Comparison of ENCODE assay signal across 25 cellular contexts in genomic region chr17:35210741-35211140, GRCh38. TPM values are rescaled to one million over a fixed set of nuclear protein-coding genes. Genes with fewer than 3 reads are reported as not detected.
DNase-seq lines count a peak whose midpoint lies in the region; ATAC-seq and TF ChIP-seq lines count a peak whose summit lies in the region.
"Had no signal": no experiment of that assay in that cellular context is flagged by ENCODE, and none has a peak within 500 bp of the region (broad histone marks: within the 10 kb centered on the region; RNA-seq: fewer than 3 reads in every experiment).

No MANE protein-coding gene starts in this region.

- WGBS in stomach, 5 donors = 89 to 93% (median 90%) methylated on average over 7 of the region's 7 CpGs

- intact Hi-C loops in stomach (cut with DNase I; ENCODE audit: low total_unique reads) = no loop called here

- no peak overlapping the region for H3K4me3 ChIP-seq in stomach
- H3K4me3 ChIP-seq: GM12878, HAP-1, MG63 had no signal

- H3K36me3 Mint-ChIP-seq in activated CD8-positive, alpha-beta T cell treated with anti-CD3 and anti-CD28 coated beads, Interleukin-2, amount 10 ng/mL, durations not matched to agents 7 days and 5 days (ENCODE audit: low read depth) = peaks cover 27% of the 10 kb centered on the region

- H3K9me3 ChIP-seq in stomach = no peaks in the 10 kb centered on the region
- H3K9me3 ChIP-seq: HAP-1, MG63 had no signal

- peaks cover 64% of the 10 kb centered on the region for H3K4me1 Mint-ChIP-seq in activated CD8-positive, alpha-beta T cell treated with anti-CD3 and anti-CD28 coated beads, Interleukin-2, amount 10 ng/mL, durations not matched to agents 7 days and 5 days (ENCODE audit: low read depth)

- CTCF ChIA-PET in activated CD8-positive, alpha-beta T cell treated with anti-CD3 and anti-CD28 coated beads, Interleukin-2, amount 10 ng/mL, durations not matched to agents 7 days and 5 days (lab: Charles Lee) = interaction anchor here (0.6 to 1.4 kb wide), 3 partner anchors 31 to 289 kb away, joined by 3 to 6 read pairs (median 4); no protein-coding TSS in a partner anchor

- no peak for TF ChIP-seq EP300 in stomach (IDR thresholded peaks at IDR 0.05)

- no peaks in the 10 kb centered on the region for H3K4me1 ChIP-seq in stomach
- H3K4me1 ChIP-seq: HAP-1 had no signal

- H3K27me3 ChIP-seq in stomach = no peaks in the 10 kb centered on the region

- H3K27ac Mint-ChIP-seq in activated CD8-positive, alpha-beta T cell treated with anti-CD3 and anti-CD28 coated beads, Interleukin-2, amount 10 ng/mL, durations not matched to agents 7 days and 5 days = peak overlapping the region; percentile 35

- peaks cover 21% of the 10 kb centered on the region for H3K9me3 Mint-ChIP-seq in activated CD8-positive, alpha-beta T cell treated with anti-CD3 and anti-CD28 coated beads, Interleukin-2, amount 10 ng/mL, durations not matched to agents 7 days and 5 days (ENCODE audit: insufficient read depth)

- H3K4me3 Mint-ChIP-seq in activated CD8-positive, alpha-beta T cell treated with anti-CD3 and anti-CD28 coated beads, Interleukin-2, amount 10 ng/mL, durations not matched to agents 7 days and 5 days = no peak overlapping the region

- peak; percentile 27 to 30 for ATAC-seq in activated CD4-positive, CD25-positive, alpha-beta regulatory T cell treated with anti-CD3 and anti-CD28 coated beads, Interleukin-2, amount 50 U/mL, for 24 hours
- ATAC-seq in activated CD8-positive, alpha-beta T cell treated with anti-CD3 and anti-CD28 coated beads, Interleukin-2, amount 10 ng/mL, durations not matched to agents 7 days and 5 days = no peak
- ATAC-seq: GM12878, HepG2 had no signal

- POLR2A ChIA-PET in activated CD8-positive, alpha-beta T cell treated with anti-CD3 and anti-CD28 coated beads, Interleukin-2, amount 10 ng/mL, durations not matched to agents 7 days and 5 days (lab: Charles Lee) = interaction anchor here (1.0 to 8.1 kb wide), 2 partner anchors 8 to 30 kb away, joined by 3 to 335 read pairs; partner anchors contain the start of gene SLFN5

- H3K27ac ChIP-seq in stomach = no peak overlapping the region
- H3K27ac ChIP-seq: C4-2B, RWPE1 had no signal

- no peaks in the 10 kb centered on the region for H3K36me3 ChIP-seq in stomach
- H3K36me3 ChIP-seq: HAP-1, MG63 had no signal

- no peaks in the 10 kb centered on the region for H3K27me3 Mint-ChIP-seq in activated CD8-positive, alpha-beta T cell treated with anti-CD3 and anti-CD28 coated beads, Interleukin-2, amount 10 ng/mL, durations not matched to agents 7 days and 5 days (ENCODE audit: low read depth)

- DNase-seq in activated CD4-positive, CD25-positive, alpha-beta regulatory T cell treated with anti-CD3 and anti-CD28 coated beads, Interleukin-2, amount 50 U/mL, for 72 hours = no peak
- DNase-seq in stimulated activated CD4-positive, alpha-beta T cell treated with anti-CD3 and anti-CD28 coated beads, Interleukin-1b, Interleukin-23, amount 100 ng/mL, for 48 hours = peak; percentile 28
- DNase-seq in stimulated activated CD4-positive, alpha-beta T cell treated with anti-CD3 and anti-CD28 coated beads, Interleukin-12 subunit alpha, Interleukin-12 subunit beta, amount 100 ng/mL, for 4 hours = no peak
- DNase-seq in activated CD8-positive, alpha-beta T cell treated with anti-CD3 and anti-CD28 coated beads, Interleukin-2, amount 10 ng/mL, durations not matched to agents 7 days and 5 days = no peak
- DNase-seq in ureter (ENCODE audit: low spot score) = no peak
- DNase-seq in stomach = no peak
- no peak for DNase-seq in A172 (ENCODE audit: low spot score)
- DNase-seq: 8988T; Calu3; DMS79; MG63; NCI-H1092 treated with DMSO at 0.1 percent for 48 hours; NCI-H1694; NCI-H2107; NCI-H345; NCI-H526 treated with DMSO at 0.1 percent for 48 hours; NK-92 treated with Interleukin-12 subunit alpha and Interleukin-12 subunit beta, amount 100 ng/mL, for 24 hours; OCI-M1 had no signal

- TF ChIP-seq POLR2A in stomach (IDR thresholded peaks at IDR 0.05) = no peak

- TF ChIP-seq CTCF in stomach (IDR thresholded peaks at IDR 0.05) = no peak

RNA-seq across cellular contexts. Expression of gene SLC35G3, which starts 16.5 kb away (rescaled TPM):
- not detected for total RNA-seq in activated CD8-positive, alpha-beta T cell treated with anti-CD3 and anti-CD28 coated beads, Interleukin-2, amount 10 ng/mL, durations not matched to agents 7 days and 5 days
- total RNA-seq in ureter (not detected), stomach (not detected)
- under 1 TPM in 1 of 3 donors, not detected in 2; 0.12 TPM for polyA plus RNA-seq in stomach
- total RNA-seq in A172 (2014; rRNA removed; shearing (Covaris generic)) = not detected in 2 replicates
- total RNA-seq: Calu3, G401, GM12878, HepG2 had no signal
- polyA plus RNA-seq: GM12878, HepG2 had no signal

RNA-seq across cellular contexts. Expression of gene SLFN5, which starts 32.1 kb away (rescaled TPM):
- 100 to 1,000 TPM; 209 to 212 TPM for total RNA-seq in activated CD8-positive, alpha-beta T cell treated with anti-CD3 and anti-CD28 coated beads, Interleukin-2, amount 10 ng/mL, durations not matched to agents 7 days and 5 days
- total RNA-seq in ureter = 69.9 TPM
- total RNA-seq in stomach = 10 to 100 TPM in 4 of 5 donors, under 1 TPM in 1; 0.58 to 59.5 (median 20.2) TPM
- 1 to 10 TPM; 3.8 to 5.5 (median 5.2) TPM for polyA plus RNA-seq in stomach
- total RNA-seq in A172 (2014; rRNA removed; shearing (Covaris generic)) = 7.6 and 17.0 TPM in 2 replicates
